In genomic region chr10:98817396-98817795, GRCh38 we compare ENCODE assay signal across 32 cellular contexts.
"Had no signal": no experiment of that assay in that cellular context is flagged by ENCODE, and none has a peak within 500 bp of the region (broad histone marks: within the 10 kb centered on the region; RNA-seq: fewer than 3 reads in every experiment).

No MANE protein-coding gene starts in this region.

- H3K4me3 ChIP-seq: adrenal gland, ascending aorta, body of pancreas, breast epithelium, cardiac muscle cell had no signal

- H3K36me3 ChIP-seq: adrenal gland, ascending aorta, brain microvascular endothelial cell, breast epithelium, cardiac muscle cell had no signal

- H3K4me1 ChIP-seq: adrenal gland, ascending aorta, body of pancreas, breast epithelium had no signal

- DNase-seq: activated effector memory CD4-positive, alpha-beta T cell treated with anti-CD3 and anti-CD28 coated beads, Interleukin-2, amount 50 U/mL, for 16 hours; activated effector memory CD4-positive, alpha-beta T cell treated with Interleukin-2 at 50 U/mL for 16 hours; activated gamma-delta T cell; activated gamma-delta T cell treated with Interleukin-2 at 50 U/mL for 16 hours; activated naive CD4-positive, alpha-beta T cell; activated naive CD4-positive, alpha-beta T cell treated with anti-CD3 and anti-CD28 coated beads for 36 hours; activated naive CD4-positive, alpha-beta T cell treated with anti-CD3 and anti-CD28 coated beads, Interleukin-2, amount 10 ng/mL, durations not matched to agents 7 days and 5 days; activated naive CD4-positive, alpha-beta T cell treated with anti-CD3 and anti-CD28 coated beads, Interleukin-2, amount 50 U/mL, for 16 hours; activated naive CD4-positive, alpha-beta T cell treated with Interleukin-2 at 50 U/mL for 16 hours; activated naive CD8-positive, alpha-beta T cell treated with anti-CD3 and anti-CD28 coated beads for 36 hours; activated naive CD8-positive, alpha-beta T cell treated with anti-CD3 and anti-CD28 coated beads, Interleukin-2, amount 10 ng/mL, durations not matched to agents 7 days and 5 days; activated naive CD8-positive, alpha-beta T cell treated with anti-CD3 and anti-CD28 coated beads, Interleukin-2, amount 50 U/mL, for 24 hours; activated T-cell treated with anti-CD3 and anti-CD28 coated beads, Interleukin-2, amount 50 U/mL, for 1 hour; activated T-cell treated with anti-CD3 and anti-CD28 coated beads, Interleukin-2, amount 50 U/mL, for 24 hours; activated T-cell treated with anti-CD3 and anti-CD28 coated beads, Interleukin-2, amount 50 U/mL, for 4 hours; activated T-cell treated with anti-CD3 and anti-CD28 coated beads, Interleukin-2, amount 50 U/mL, for 48 hours; activated T-cell treated with anti-CD3 and anti-CD28 coated beads, Interleukin-2, amount 50 U/mL, for 72 hours; adrenal gland; amniotic stem cell; amygdala; anterior cingulate cortex; aorta; body of pancreas; brain microvascular endothelial cell; caudate nucleus; central memory CD4-positive, alpha-beta T cell; cerebellar nuclear complex had no signal

- H3K27me3 ChIP-seq: adrenal gland, ascending aorta, body of pancreas, brain microvascular endothelial cell, breast epithelium, cardiac muscle cell had no signal

- H3K9me3 ChIP-seq: adrenal gland, ascending aorta, body of pancreas, breast epithelium had no signal

- H3K27ac ChIP-seq: adrenal gland, ascending aorta, body of pancreas, brain microvascular endothelial cell, breast epithelium, cardiac muscle cell had no signal

- ATAC-seq: activated naive CD4-positive, alpha-beta T cell treated with anti-CD3 and anti-CD28 coated beads, Interleukin-2, amount 50 U/mL, for 72 hours; activated naive CD8-positive, alpha-beta T cell treated with anti-CD3 and anti-CD28 coated beads, Interleukin-2, amount 50 U/mL, for 24 hours; activated T-cell treated with anti-CD3 and anti-CD28 coated beads, Interleukin-2, amount 50 U/mL, for 4 hours; activated T-cell treated with anti-CD3 and anti-CD28 coated beads, Interleukin-2, amount 50 U/mL, for 72 hours; activated T-helper 17 cell treated with anti-CD3 and anti-CD28 coated beads, Interleukin-2, amount 50 U/mL, for 72 hours; body of pancreas had no signal
